In genomic region chr16:75614247-75614897, GRCh38 we compare ENCODE assay signal across 24 cellular contexts. TPM values are rescaled to one million over a fixed set of nuclear protein-coding genes. Genes with fewer than 3 reads are reported as not detected.
DNase-seq lines count a peak whose midpoint lies in the region; ATAC-seq and TF ChIP-seq lines count a peak whose summit lies in the region.
"Had no signal": no experiment of that assay in that cellular context is flagged by ENCODE, and none has a peak within 500 bp of the region (broad histone marks: within the 10 kb centered on the region; RNA-seq: fewer than 3 reads in every experiment).

No MANE protein-coding gene starts in this region.

- peaks cover 58% of the 10 kb centered on the region for H3K36me3 Mint-ChIP-seq in activated CD8-positive, alpha-beta T cell treated with anti-CD3 and anti-CD28 coated beads, Interleukin-2, amount 10 ng/mL, durations not matched to agents 7 days and 5 days (ENCODE audit: low read depth)
- peaks cover 7 to 27% of the 10 kb centered on the region in 2 donors for H3K36me3 Mint-ChIP-seq in activated T-cell treated with anti-CD3 and anti-CD28 coated beads, Interleukin-2, amount 50 U/mL, for 72 hours (ENCODE audit: insufficient read depth in 2 of 2)
- H3K36me3 Mint-ChIP-seq in T-helper 2 cell treated with Interferon-gamma antibody and Interleukin-4, amounts not matched to agents 5 μg/mL and 100 μg/mL, for 36 hours (ENCODE audit: low read depth) = peaks cover 49% of the 10 kb centered on the region

- TF ChIP-seq CTCF in astrocyte of the spinal cord (IDR thresholded peaks at IDR 0.05; ENCODE audit: low read depth, low read length) (no peak), foreskin keratinocyte (conservative IDR thresholded peaks at IDR 0.05) (no peak)

- POLR2A ChIA-PET in activated CD8-positive, alpha-beta T cell treated with anti-CD3 and anti-CD28 coated beads, Interleukin-2, amount 10 ng/mL, durations not matched to agents 7 days and 5 days (lab: Charles Lee) = interaction anchor here (2.0 kb wide), 1 partner anchor 33 kb away, joined by 4 read pairs; the partner anchor contains the start of genes KARS1 and TERF2IP

- no peak overlapping the region for H3K4me3 Mint-ChIP-seq in activated CD8-positive, alpha-beta T cell treated with anti-CD3 and anti-CD28 coated beads, Interleukin-2, amount 10 ng/mL, durations not matched to agents 7 days and 5 days
- H3K4me3 Mint-ChIP-seq in activated T-cell treated with anti-CD3 and anti-CD28 coated beads, Interleukin-2, amount 50 U/mL, for 72 hours = no peak overlapping the region
- H3K4me3 Mint-ChIP-seq in T-helper 2 cell treated with Interferon-gamma antibody and Interleukin-4, amounts not matched to agents 5 μg/mL and 100 μg/mL, for 36 hours = no peak overlapping the region

- no peak overlapping the region for H3K27ac ChIP-seq in foreskin keratinocyte
- H3K27ac ChIP-seq: ascending aorta, epithelial cell of prostate, WERI-Rb-1 had no signal

- H3K4me3 ChIP-seq in astrocyte of the spinal cord (ENCODE audit: low read depth, low read length) = no peak overlapping the region
- H3K4me3 ChIP-seq: ascending aorta, mucosa of descending colon had no signal

- H3K27me3 ChIP-seq in foreskin keratinocyte = no peaks in the 10 kb centered on the region
- H3K27me3 ChIP-seq: ascending aorta had no signal

- no peak overlapping the region for H3K27ac Mint-ChIP-seq in activated CD8-positive, alpha-beta T cell treated with anti-CD3 and anti-CD28 coated beads, Interleukin-2, amount 10 ng/mL, durations not matched to agents 7 days and 5 days
- no peak overlapping the region for H3K27ac Mint-ChIP-seq in activated T-cell treated with anti-CD3 and anti-CD28 coated beads, Interleukin-2, amount 50 U/mL, for 72 hours
- no peak overlapping the region for H3K27ac Mint-ChIP-seq in T-helper 2 cell treated with Interferon-gamma antibody and Interleukin-4, amounts not matched to agents 5 μg/mL and 100 μg/mL, for 36 hours

- no peaks in the 10 kb centered on the region for H3K4me1 ChIP-seq in foreskin keratinocyte
- H3K4me1 ChIP-seq: ascending aorta had no signal

- H3K4me1 Mint-ChIP-seq in activated CD8-positive, alpha-beta T cell treated with anti-CD3 and anti-CD28 coated beads, Interleukin-2, amount 10 ng/mL, durations not matched to agents 7 days and 5 days (ENCODE audit: low read depth) = peaks cover 9% of the 10 kb centered on the region
- H3K4me1 Mint-ChIP-seq in activated T-cell treated with anti-CD3 and anti-CD28 coated beads, Interleukin-2, amount 50 U/mL, for 72 hours (ENCODE audit: low read depth) = peaks cover 29% of the 10 kb centered on the region
- H3K4me1 Mint-ChIP-seq in T-helper 2 cell treated with Interferon-gamma antibody and Interleukin-4, amounts not matched to agents 5 μg/mL and 100 μg/mL, for 36 hours (ENCODE audit: low read depth) = peaks cover 10% of the 10 kb centered on the region

- in situ Hi-C loops in ACHN (cut with HindIII; ENCODE audit: low pct_ligation_motif_present, low pct_unique_long_range_greater_than_20kb, low sequenced_read_pairs) (no loop called here), astrocyte of the spinal cord (cut with HindIII; ENCODE audit: low sequenced_read_pairs) (no loop called here)

- ATAC-seq in foreskin keratinocyte (peak; percentile 90), HG03354 (IDR thresholded peaks at IDR 0.05; ENCODE audit: poor library complexity, severe bottlenecking, unreplicated experiment) (no peak)
- no peak for ATAC-seq in activated CD8-positive, alpha-beta T cell treated with anti-CD3 and anti-CD28 coated beads, Interleukin-2, amount 10 ng/mL, durations not matched to agents 7 days and 5 days
- no peak for ATAC-seq in activated T-cell treated with anti-CD3 and anti-CD28 coated beads, Interleukin-2, amount 50 U/mL, for 72 hours (replicated peaks in 1 of 2)
- ATAC-seq: left ventricle myocardium superior, mucosa of descending colon had no signal

- CTCF ChIA-PET in activated CD8-positive, alpha-beta T cell treated with anti-CD3 and anti-CD28 coated beads, Interleukin-2, amount 10 ng/mL, durations not matched to agents 7 days and 5 days (lab: Charles Lee) = interaction anchor here (0.7 to 0.9 kb wide), 2 partner anchors 98 to 149 kb away, joined by 3 read pairs; no protein-coding TSS in a partner anchor

- no peaks in the 10 kb centered on the region for H3K9me3 Mint-ChIP-seq in activated CD8-positive, alpha-beta T cell treated with anti-CD3 and anti-CD28 coated beads, Interleukin-2, amount 10 ng/mL, durations not matched to agents 7 days and 5 days (ENCODE audit: insufficient read depth)
- no peaks in the 10 kb centered on the region for H3K9me3 Mint-ChIP-seq in activated T-cell treated with anti-CD3 and anti-CD28 coated beads, Interleukin-2, amount 50 U/mL, for 72 hours
- H3K9me3 Mint-ChIP-seq in T-helper 2 cell treated with Interferon-gamma antibody and Interleukin-4, amounts not matched to agents 5 μg/mL and 100 μg/mL, for 36 hours = no peaks in the 10 kb centered on the region

- DNase-seq in ACHN (peak; percentile 14), HCEC 1CT (peak; percentile 61), astrocyte of the spinal cord (ENCODE audit: low read depth, low spot score) (peak; percentile 39), foreskin keratinocyte (peak in 1 of 2 donors; percentile 60)
- DNase-seq in activated CD8-positive, alpha-beta T cell treated with anti-CD3 and anti-CD28 coated beads, Interleukin-2, amount 10 ng/mL, durations not matched to agents 7 days and 5 days = no peak
- no peak for DNase-seq in activated T-cell treated with anti-CD3 and anti-CD28 coated beads, Interleukin-2, amount 50 U/mL, for 72 hours
- DNase-seq in T-helper 2 cell treated with Interferon-gamma antibody and Interleukin-4, amounts not matched to agents 5 μg/mL and 100 μg/mL, for 36 hours (ENCODE audit: low spot score) = no peak
- DNase-seq: activated naive CD4-positive, alpha-beta T cell treated with Interleukin-2 at 50 U/mL for 16 hours; activated T-cell treated with anti-CD3 and anti-CD28 coated beads for 4 hours; cortex of kidney; DMS53; Karpas-422; left ventricle myocardium superior; mucosa of descending colon; NCI-H1105 treated with DMSO at 0.1 percent for 48 hours; NCI-H2171 treated with DMSO at 0.1 percent for 48 hours; NCI-H774; SIG-M5; stimulated activated CD4-positive, alpha-beta T cell treated with anti-CD3 and anti-CD28 coated beads, Interleukin-12 subunit alpha, Interleukin-12 subunit beta, amount 100 ng/mL, for 4 hours; T-helper 2 cell; WERI-Rb-1 had no signal

- no peaks in the 10 kb centered on the region for H3K27me3 Mint-ChIP-seq in activated CD8-positive, alpha-beta T cell treated with anti-CD3 and anti-CD28 coated beads, Interleukin-2, amount 10 ng/mL, durations not matched to agents 7 days and 5 days (ENCODE audit: low read depth)
- H3K27me3 Mint-ChIP-seq in activated T-cell treated with anti-CD3 and anti-CD28 coated beads, Interleukin-2, amount 50 U/mL, for 72 hours (ENCODE audit: low read depth) = no peaks in the 10 kb centered on the region
- H3K27me3 Mint-ChIP-seq in T-helper 2 cell treated with Interferon-gamma antibody and Interleukin-4, amounts not matched to agents 5 μg/mL and 100 μg/mL, for 36 hours (ENCODE audit: low read depth) = no peaks in the 10 kb centered on the region

RNA-seq across cellular contexts. Expression of gene ADAT1, which starts 8.7 kb away (rescaled TPM):
- total RNA-seq in foreskin keratinocyte = 40.7 and 41.7 TPM in 2 replicates
- polyA plus RNA-seq in foreskin keratinocyte = 18.5 and 21.0 TPM in 2 replicates
- 10 to 100 TPM; 51.8 to 51.9 TPM for total RNA-seq in activated CD8-positive, alpha-beta T cell treated with anti-CD3 and anti-CD28 coated beads, Interleukin-2, amount 10 ng/mL, durations not matched to agents 7 days and 5 days
- 10 to 100 TPM; 38.2 to 60.5 TPM for total RNA-seq in activated T-cell treated with anti-CD3 and anti-CD28 coated beads, Interleukin-2, amount 50 U/mL, for 72 hours

RNA-seq across cellular contexts. Expression of gene KARS1, which starts 33.1 kb away (rescaled TPM):
- total RNA-seq in foreskin keratinocyte = 193 and 200 TPM in 2 replicates
- polyA plus RNA-seq in foreskin keratinocyte = 144 and 166 TPM in 2 replicates
- 100 to 1,000 TPM; 208 TPM for total RNA-seq in activated CD8-positive, alpha-beta T cell treated with anti-CD3 and anti-CD28 coated beads, Interleukin-2, amount 10 ng/mL, durations not matched to agents 7 days and 5 days
- 100 to 1,000 TPM; 189 to 191 TPM for total RNA-seq in activated T-cell treated with anti-CD3 and anti-CD28 coated beads, Interleukin-2, amount 50 U/mL, for 72 hours

RNA-seq across cellular contexts. Expression of gene TERF2IP, which starts 33.2 kb away (rescaled TPM):
- total RNA-seq in foreskin keratinocyte = 30.0 and 31.7 TPM in 2 replicates
- polyA plus RNA-seq in foreskin keratinocyte = 23.8 and 25.2 TPM in 2 replicates
- 10 to 100 TPM; 61.4 to 63.2 TPM for total RNA-seq in activated CD8-positive, alpha-beta T cell treated with anti-CD3 and anti-CD28 coated beads, Interleukin-2, amount 10 ng/mL, durations not matched to agents 7 days and 5 days
- total RNA-seq in activated T-cell treated with anti-CD3 and anti-CD28 coated beads, Interleukin-2, amount 50 U/mL, for 72 hours = 10 to 100 TPM; 69.3 to 71.6 TPM

RNA-seq across cellular contexts. Expression of gene GABARAPL2, which starts 48.2 kb away (rescaled TPM):
- 59.9 and 61.0 TPM in 2 replicates for total RNA-seq in foreskin keratinocyte
- 85.1 and 85.6 TPM in 2 replicates for polyA plus RNA-seq in foreskin keratinocyte
- 10 to 100 TPM; 57.3 to 59.6 TPM for total RNA-seq in activated CD8-positive, alpha-beta T cell treated with anti-CD3 and anti-CD28 coated beads, Interleukin-2, amount 10 ng/mL, durations not matched to agents 7 days and 5 days
- total RNA-seq in activated T-cell treated with anti-CD3 and anti-CD28 coated beads, Interleukin-2, amount 50 U/mL, for 72 hours = 10 to 100 TPM; 64.4 to 77.3 TPM

RNA-seq across cellular contexts. Expression of gene TMEM231, which starts 58.3 kb away (rescaled TPM):
- 9.0 and 10.3 TPM in 2 replicates for total RNA-seq in foreskin keratinocyte
- 7.1 and 7.3 TPM in 2 replicates for polyA plus RNA-seq in foreskin keratinocyte
- 1 to 10 TPM; 2.1 to 2.3 TPM for total RNA-seq in activated CD8-positive, alpha-beta T cell treated with anti-CD3 and anti-CD28 coated beads, Interleukin-2, amount 10 ng/mL, durations not matched to agents 7 days and 5 days
- 1 to 10 TPM; 3.5 to 9.6 TPM for total RNA-seq in activated T-cell treated with anti-CD3 and anti-CD28 coated beads, Interleukin-2, amount 50 U/mL, for 72 hours

Comparison
In these comparisons a context has a peak if more than half of its experiments do, and no peak if none do; other contexts are left out.
1. DNase-seq: peak in ACHN (single experiment), HCEC 1CT (single experiment) and astrocyte of the spinal cord (single experiment); none in activated CD8-positive, alpha-beta T cell treated with anti-CD3 and anti-CD28 coated beads, Interleukin-2, amount 10 ng/mL, durations not matched to agents 7 days and 5 days (single experiment), activated T-cell treated with anti-CD3 and anti-CD28 coated beads, Interleukin-2, amount 50 U/mL, for 72 hours (0 of 2) and T-helper 2 cell treated with Interferon-gamma antibody and Interleukin-4, amounts not matched to agents 5 μg/mL and 100 μg/mL, for 36 hours (single experiment).